Comparison of ENCODE assay signal across 24 cellular contexts in genomic region chr6:51339108-51339507, GRCh38.
DNase-seq lines count a peak whose midpoint lies in the region; FAIRE-seq and TF ChIP-seq lines count a peak whose summit lies in the region.
"Had no signal": no experiment of that assay in that cellular context is flagged by ENCODE, and none has a peak within 500 bp of the region (broad histone marks: within the 10 kb centered on the region; RNA-seq: fewer than 3 reads in every experiment).

No MANE protein-coding gene starts in this region.

- H3K4me2 ChIP-seq in mesendoderm (ENCODE audit: low read length) = no peak overlapping the region
- H3K4me2 ChIP-seq: A549; BLaER1 treated with 17β-estradiol and CSF1 and Interleukin-3, amounts not matched to agents 10 nM and 100 nM had no signal

- H3K27ac Mint-ChIP-seq in endodermal cell = no peak overlapping the region
- H3K27ac Mint-ChIP-seq: CD14-positive monocyte; CD4-positive, alpha-beta T cell; CD8-positive, alpha-beta memory T cell had no signal

- no peaks in the 10 kb centered on the region for H3K4me1 Mint-ChIP-seq in endodermal cell
- H3K4me1 Mint-ChIP-seq: CD14-positive monocyte; CD8-positive, alpha-beta memory T cell had no signal

- WGBS in endodermal cell (ENCODE audit: insufficient coverage in 1 of 2, insufficient read length in 1 of 2), 2 experiments = 46% methylated on average over 3 of the region's 3 CpGs; no CpG with 5 or more reads in 1 of the 2 experiments
- no CpG with 5 or more reads among the region's 3 CpGs for WGBS in mesendoderm (ENCODE audit: extremely low coverage, insufficient coverage, low lambda C conversion rate)

- no peak for FAIRE-seq in GM12891 (lab: Jason Lieb, UNC)
- FAIRE-seq: A549, D721Med, GM12892 had no signal

- no peak overlapping the region for H2BK120ac ChIP-seq in mesendoderm (ENCODE audit: low read depth, low read length)

- H3K27me3 ChIP-seq in HUES48 (ENCODE audit: control insufficient read depth, insufficient read depth, low read length) (no peaks in the 10 kb centered on the region), endodermal cell (ENCODE audit: control insufficient read depth, insufficient read depth, low read length, poor library complexity, severe bottlenecking) (no peaks in the 10 kb centered on the region), mesendoderm (ENCODE audit: insufficient read depth, low read length, poor library complexity) (no peaks in the 10 kb centered on the region)
- H3K27me3 ChIP-seq: BE2C; BLaER1 treated with 17β-estradiol and CSF1 and Interleukin-3, amounts not matched to agents 10 nM and 100 nM had no signal

- H3K4me3 Mint-ChIP-seq in endodermal cell = no peak overlapping the region
- H3K4me3 Mint-ChIP-seq: CD14-positive monocyte; CD4-positive, alpha-beta T cell; CD8-positive, alpha-beta memory T cell had no signal

- H3K4me3 ChIP-seq in HUES48 (ENCODE audit: low read depth, low read length) (no peak overlapping the region), endodermal cell (ENCODE audit: low read length) (peak overlapping the region; percentile 8), mesendoderm (ENCODE audit: low read length) (no peak overlapping the region)
- H3K4me3 ChIP-seq: A549; BLaER1 treated with 17β-estradiol and CSF1 and Interleukin-3, amounts not matched to agents 10 nM and 100 nM had no signal

- DNase-seq in ELF-1 (ENCODE audit: low read depth, low spot score) (peak; percentile 18), endodermal cell (peak; percentile 84), mesendoderm (peak; percentile 63), LoVo (ENCODE audit: low spot score) (no peak), NCI-H446 treated with DMSO at 0.1 percent for 48 hours (lab: John Stamatoyannopoulos, UW) (no peak), GM12891 (ENCODE audit: insufficient read length, low spot score) (no peak), germinal center (ENCODE audit: low spot score) (no peak)
- DNase-seq: 8988T; ACHN; AML-193; BE2C; CD4-positive, alpha-beta T cell; CD8-positive, alpha-beta memory T cell; DMS 273 treated with DMSO at 0.1 percent for 48 hours; DMS79; EL; GF-D8; HCEC 1CT had no signal

- H3K27ac ChIP-seq in HUES48 (ENCODE audit: low read depth, low read length) (peak overlapping the region; percentile 42), endodermal cell (ENCODE audit: low read depth, low read length) (no peak overlapping the region), mesendoderm (ENCODE audit: low read depth, low read length) (no peak overlapping the region)
- H3K27ac ChIP-seq: A549; BLaER1 treated with 17β-estradiol and CSF1 and Interleukin-3, amounts not matched to agents 10 nM and 100 nM had no signal

- no peak overlapping the region for H2AK5ac ChIP-seq in mesendoderm (ENCODE audit: low read length)

- H3K9me3 ChIP-seq in HUES48 (ENCODE audit: control insufficient read depth, insufficient read depth, low read length) = no peaks in the 10 kb centered on the region
- no peaks in the 10 kb centered on the region for H3K9me3 ChIP-seq in endodermal cell (ENCODE audit: control insufficient read depth, low read length)
- H3K9me3 ChIP-seq: A549; BE2C; BLaER1 treated with 17β-estradiol and CSF1 and Interleukin-3, amounts not matched to agents 10 nM and 100 nM had no signal

- no peaks in the 10 kb centered on the region for H3K79me1 ChIP-seq in mesendoderm (ENCODE audit: low read length)

- H3K27me3 Mint-ChIP-seq in endodermal cell (ENCODE audit: insufficient read depth) = peaks cover 14% of the 10 kb centered on the region
- H3K27me3 Mint-ChIP-seq: CD4-positive, alpha-beta T cell; CD8-positive, alpha-beta memory T cell had no signal

- no peak for TF ChIP-seq POLR2A in GM12891 (IDR thresholded peaks at IDR 0.05; ENCODE audit: low read depth, low read length)

- no peak overlapping the region for H3K18ac ChIP-seq in mesendoderm (ENCODE audit: low read length)

- TF ChIP-seq CTCF in endodermal cell (conservative IDR thresholded peaks at IDR 0.05) = no peak

- H3K36me3 Mint-ChIP-seq in endodermal cell (ENCODE audit: low read depth) = no peaks in the 10 kb centered on the region
- H3K36me3 Mint-ChIP-seq: CD14-positive monocyte; CD8-positive, alpha-beta memory T cell had no signal

- no peak overlapping the region for H2BK15ac ChIP-seq in mesendoderm (replicated peaks; ENCODE audit: low read depth)

- H3K4ac ChIP-seq in mesendoderm (ENCODE audit: low read depth, low read length) = no peak overlapping the region

- no peak overlapping the region for H4K5ac ChIP-seq in mesendoderm (ENCODE audit: low read length)

- H3K56ac ChIP-seq in mesendoderm (ENCODE audit: low read length) = no peak overlapping the region

- H3K4me1 ChIP-seq in HUES48 (ENCODE audit: control insufficient read depth, insufficient read depth, low read length) = peaks cover 12% of the 10 kb centered on the region
- H3K4me1 ChIP-seq in endodermal cell (ENCODE audit: control insufficient read depth, insufficient read depth, low read length) = peaks cover 16% of the 10 kb centered on the region
- H3K4me1 ChIP-seq in mesendoderm (ENCODE audit: control insufficient read depth, low read depth, low read length) = peaks cover 8% of the 10 kb centered on the region
- H3K4me1 ChIP-seq: A549; BE2C; BLaER1 treated with 17β-estradiol and CSF1 and Interleukin-3, amounts not matched to agents 10 nM and 100 nM had no signal

- H3K79me2 ChIP-seq in mesendoderm (ENCODE audit: control insufficient read depth, insufficient read depth, low read length) = no peaks in the 10 kb centered on the region

- H3K36me3 ChIP-seq in HUES48 (ENCODE audit: control insufficient read depth, insufficient read depth, low read length) = no peaks in the 10 kb centered on the region
- no peaks in the 10 kb centered on the region for H3K36me3 ChIP-seq in endodermal cell (ENCODE audit: control insufficient read depth, insufficient read depth, low read length)
- no peaks in the 10 kb centered on the region for H3K36me3 ChIP-seq in mesendoderm (ENCODE audit: control insufficient read depth, insufficient read depth, low read length)
- H3K36me3 ChIP-seq: BE2C; BLaER1 treated with 17β-estradiol and CSF1 and Interleukin-3, amounts not matched to agents 10 nM and 100 nM had no signal

- H3K9ac ChIP-seq in HUES48 (ENCODE audit: low read depth, low read length) (no peak overlapping the region), endodermal cell (ENCODE audit: extremely low read depth, low read length, poor library complexity, severe bottlenecking) (no peak overlapping the region), mesendoderm (ENCODE audit: low read length) (no peak overlapping the region)
- H3K9ac ChIP-seq: BLaER1 treated with 17β-estradiol and CSF1 and Interleukin-3, amounts not matched to agents 10 nM and 100 nM had no signal

- H3K23ac ChIP-seq in mesendoderm (ENCODE audit: low read length) = no peak overlapping the region

- H3K9me3 Mint-ChIP-seq in endodermal cell = no peaks in the 10 kb centered on the region
- H3K9me3 Mint-ChIP-seq: CD14-positive monocyte; CD4-positive, alpha-beta T cell had no signal

- no peak overlapping the region for H4K8ac ChIP-seq in mesendoderm (ENCODE audit: low read depth, low read length)

- no peak overlapping the region for H2BK5ac ChIP-seq in mesendoderm (ENCODE audit: low read length)

TF ChIP-seq in GM12891, 5 proteins besides CTCF, POLR2A, EP300 and RAD21:
- TF ChIP-seq PAX5 (IDR thresholded peaks at IDR 0.05; ENCODE audit: insufficient read depth, low read length, severe bottlenecking) = no peak
- TF ChIP-seq SPI1 (IDR thresholded peaks at IDR 0.05; ENCODE audit: low read depth, low read length) = no peak
- no peak for TF ChIP-seq TAF1 (IDR thresholded peaks at IDR 0.05; ENCODE audit: low read depth, low read length)
- no peak for TF ChIP-seq POU2F2 (IDR thresholded peaks at IDR 0.05; ENCODE audit: low read depth, low read length)
- no peak for TF ChIP-seq POLR2AphosphoS5 (IDR thresholded peaks at IDR 0.05; ENCODE audit: low read depth, low read length)

Comparison
In these comparisons a context has a peak if more than half of its experiments do, and no peak if none do; other contexts are left out.
1. DNase-seq: peak in ELF-1 (single experiment), endodermal cell (single experiment) and mesendoderm (single experiment); none in LoVo (single experiment), NCI-H446 treated with DMSO at 0.1 percent for 48 hours (single experiment), GM12891 (single experiment) and germinal center (single experiment).